Comparison of ENCODE assay signal across 2 cellular contexts in the genomic region with DNA sequence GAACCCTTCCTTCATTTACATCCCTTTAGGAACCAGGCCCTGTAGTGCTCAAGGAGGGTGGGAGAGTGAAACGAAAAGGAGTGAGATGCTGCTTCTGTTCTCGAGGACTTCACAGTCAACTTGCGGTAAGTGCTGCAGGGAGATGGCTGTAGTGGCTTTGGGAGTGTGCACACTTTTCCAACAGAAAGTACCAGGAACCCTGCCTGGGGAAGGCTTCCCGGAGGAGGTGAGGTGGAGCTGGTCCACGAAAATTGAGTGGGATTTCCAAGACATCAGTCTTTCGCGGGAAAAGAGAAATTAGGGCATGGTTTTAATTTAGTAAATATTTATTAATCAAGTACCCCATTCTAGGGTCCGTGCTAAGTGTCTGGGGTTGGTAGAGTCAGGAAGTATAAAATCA.
TF ChIP-seq lines count a peak whose summit lies in the region.

No MANE protein-coding gene starts in this region.

TF ChIP-seq in SK-N-SH, 30 proteins besides CTCF, POLR2A, EP300 and RAD21:
- TF ChIP-seq IRF3 (IDR thresholded peaks at IDR 0.05; ENCODE audit: low read depth, low read length) (no peak), TEAD4 (IDR thresholded peaks at IDR 0.05; ENCODE audit: borderline replicate concordance, insufficient read depth) (no peak)

TF ChIP-seq in SK-N-SH treated with all-trans-retinoic acid at 6 μM for 48 hours, 23 proteins besides CTCF, POLR2A, EP300 and RAD21 (continued from another document):
- TF ChIP-seq, protein P1, sequence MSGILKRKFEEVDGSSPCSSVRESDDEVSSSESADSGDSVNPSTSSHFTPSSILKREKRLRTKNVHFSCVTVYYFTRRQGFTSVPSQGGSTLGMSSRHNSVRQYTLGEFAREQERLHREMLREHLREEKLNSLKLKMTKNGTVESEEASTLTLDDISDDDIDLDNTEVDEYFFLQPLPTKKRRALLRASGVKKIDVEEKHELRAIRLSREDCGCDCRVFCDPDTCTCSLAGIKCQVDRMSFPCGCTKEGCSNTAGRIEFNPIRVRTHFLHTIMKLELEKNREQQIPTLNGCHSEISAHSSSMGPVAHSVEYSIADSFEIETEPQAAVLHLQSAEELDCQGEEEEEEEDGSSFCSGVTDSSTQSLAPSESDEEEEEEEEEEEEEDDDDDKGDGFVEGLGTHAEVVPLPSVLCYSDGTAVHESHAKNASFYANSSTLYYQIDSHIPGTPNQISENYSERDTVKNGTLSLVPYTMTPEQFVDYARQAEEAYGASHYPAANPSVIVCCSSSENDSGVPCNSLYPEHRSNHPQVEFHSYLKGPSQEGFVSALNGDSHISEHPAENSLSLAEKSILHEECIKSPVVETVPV (CRISPR knock-in tag; IDR thresholded peaks at IDR 0.05): no peak
- no peak for TF ChIP-seq BACH2 (CRISPR knock-in tag; IDR thresholded peaks at IDR 0.05; ENCODE audit: borderline replicate concordance)
- no peak for TF ChIP-seq ARNTL (CRISPR knock-in tag; IDR thresholded peaks at IDR 0.05; ENCODE audit: borderline replicate concordance, low read depth)
- TF ChIP-seq ISL1 (CRISPR knock-in tag; IDR thresholded peaks at IDR 0.05): no peak
- no peak for TF ChIP-seq TOX (CRISPR knock-in tag; IDR thresholded peaks at IDR 0.05; ENCODE audit: borderline replicate concordance)
- TF ChIP-seq, protein P2, sequence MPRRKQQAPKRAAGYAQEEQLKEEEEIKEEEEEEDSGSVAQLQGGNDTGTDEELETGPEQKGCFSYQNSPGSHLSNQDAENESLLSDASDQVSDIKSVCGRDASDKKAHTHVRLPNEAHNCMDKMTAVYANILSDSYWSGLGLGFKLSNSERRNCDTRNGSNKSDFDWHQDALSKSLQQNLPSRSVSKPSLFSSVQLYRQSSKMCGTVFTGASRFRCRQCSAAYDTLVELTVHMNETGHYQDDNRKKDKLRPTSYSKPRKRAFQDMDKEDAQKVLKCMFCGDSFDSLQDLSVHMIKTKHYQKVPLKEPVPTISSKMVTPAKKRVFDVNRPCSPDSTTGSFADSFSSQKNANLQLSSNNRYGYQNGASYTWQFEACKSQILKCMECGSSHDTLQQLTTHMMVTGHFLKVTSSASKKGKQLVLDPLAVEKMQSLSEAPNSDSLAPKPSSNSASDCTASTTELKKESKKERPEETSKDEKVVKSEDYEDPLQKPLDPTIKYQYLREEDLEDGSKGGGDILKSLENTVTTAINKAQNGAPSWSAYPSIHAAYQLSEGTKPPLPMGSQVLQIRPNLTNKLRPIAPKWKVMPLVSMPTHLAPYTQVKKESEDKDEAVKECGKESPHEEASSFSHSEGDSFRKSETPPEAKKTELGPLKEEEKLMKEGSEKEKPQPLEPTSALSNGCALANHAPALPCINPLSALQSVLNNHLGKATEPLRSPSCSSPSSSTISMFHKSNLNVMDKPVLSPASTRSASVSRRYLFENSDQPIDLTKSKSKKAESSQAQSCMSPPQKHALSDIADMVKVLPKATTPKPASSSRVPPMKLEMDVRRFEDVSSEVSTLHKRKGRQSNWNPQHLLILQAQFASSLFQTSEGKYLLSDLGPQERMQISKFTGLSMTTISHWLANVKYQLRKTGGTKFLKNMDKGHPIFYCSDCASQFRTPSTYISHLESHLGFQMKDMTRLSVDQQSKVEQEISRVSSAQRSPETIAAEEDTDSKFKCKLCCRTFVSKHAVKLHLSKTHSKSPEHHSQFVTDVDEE (CRISPR knock-in tag; IDR thresholded peaks at IDR 0.05): no peak
- no peak for TF ChIP-seq ZNF565 (CRISPR knock-in tag; conservative IDR thresholded peaks at IDR 0.05; ENCODE audit: low read depth)
- TF ChIP-seq CSDC2 (CRISPR knock-in tag; IDR thresholded peaks at IDR 0.05): no peak
- no peak for TF ChIP-seq ZNF8 (CRISPR knock-in tag; IDR thresholded peaks at IDR 0.05)
- TF ChIP-seq ZFP30 (CRISPR knock-in tag; IDR thresholded peaks at IDR 0.05): no peak
- no peak for TF ChIP-seq ZC3H10 (CRISPR knock-in tag; IDR thresholded peaks at IDR 0.05)
- no peak for TF ChIP-seq PATZ1 (CRISPR knock-in tag; IDR thresholded peaks at IDR 0.05; ENCODE audit: borderline replicate concordance)
- no peak for TF ChIP-seq ZNF70 (CRISPR knock-in tag; IDR thresholded peaks at IDR 0.05)
- no peak for TF ChIP-seq TCF4 (CRISPR knock-in tag; IDR thresholded peaks at IDR 0.05; ENCODE audit: borderline replicate concordance)
- TF ChIP-seq PPARA (CRISPR knock-in tag; IDR thresholded peaks at IDR 0.05; ENCODE audit: borderline replicate concordance): no peak
- TF ChIP-seq, protein P3, sequence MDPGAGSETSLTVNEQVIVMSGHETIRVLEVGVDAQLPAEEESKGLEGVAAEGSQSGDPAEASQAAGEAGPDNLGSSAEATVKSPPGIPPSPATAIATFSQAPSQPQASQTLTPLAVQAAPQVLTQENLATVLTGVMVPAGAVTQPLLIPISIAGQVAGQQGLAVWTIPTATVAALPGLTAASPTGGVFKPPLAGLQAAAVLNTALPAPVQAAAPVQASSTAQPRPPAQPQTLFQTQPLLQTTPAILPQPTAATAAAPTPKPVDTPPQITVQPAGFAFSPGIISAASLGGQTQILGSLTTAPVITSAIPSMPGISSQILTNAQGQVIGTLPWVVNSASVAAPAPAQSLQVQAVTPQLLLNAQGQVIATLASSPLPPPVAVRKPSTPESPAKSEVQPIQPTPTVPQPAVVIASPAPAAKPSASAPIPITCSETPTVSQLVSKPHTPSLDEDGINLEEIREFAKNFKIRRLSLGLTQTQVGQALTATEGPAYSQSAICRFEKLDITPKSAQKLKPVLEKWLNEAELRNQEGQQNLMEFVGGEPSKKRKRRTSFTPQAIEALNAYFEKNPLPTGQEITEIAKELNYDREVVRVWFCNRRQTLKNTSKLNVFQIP (CRISPR knock-in tag; IDR thresholded peaks at IDR 0.05; ENCODE audit: borderline replicate concordance, low read depth): no peak
- no peak for TF ChIP-seq ESRRG (CRISPR knock-in tag; IDR thresholded peaks at IDR 0.05)
